ENCODE assay signal across 8 cellular contexts in genomic region chr10:35451103-35452016, GRCh38.
DNase-seq lines count a peak whose midpoint lies in the region; ATAC-seq and TF ChIP-seq lines count a peak whose summit lies in the region.

No MANE protein-coding gene starts in this region.

- peak; percentile 97 for ATAC-seq in HG03103 (IDR thresholded peaks at IDR 0.05; ENCODE audit: low read depth, unreplicated experiment)

- DNase-seq in activated T-cell treated with anti-CD3 and anti-CD28 coated beads, Interleukin-2, amount 50 U/mL, for 24 hours: no peak
- no peak for DNase-seq in activated T-cell treated with anti-CD3 and anti-CD28 coated beads, Interleukin-2, amount 50 U/mL, for 1 hour
- DNase-seq in effector memory CD4-positive, alpha-beta T cell: no peak
- DNase-seq in NK-92 treated with Interleukin-12 subunit alpha and Interleukin-12 subunit beta, amount 100 ng/mL, for 24 hours (lab: John Stamatoyannopoulos, UW): no peak
- no peak for DNase-seq in activated CD4-positive, alpha-beta T cell treated with anti-CD3 and anti-CD28 coated beads, Interleukin-2, amount 50 U/mL, for 4 hours

- H3K4me3 ChIP-seq in muscle layer of duodenum (ENCODE audit: low read depth in 1 of 2, low read length in 2 of 2): no peak overlapping the region
- no peak overlapping the region for H3K4me3 ChIP-seq in effector memory CD4-positive, alpha-beta T cell (ENCODE audit: insufficient read depth, low read depth, low read length, poor library complexity, severe bottlenecking)

- H3K4me1 ChIP-seq in muscle layer of duodenum (ENCODE audit: control insufficient read depth in 1 of 2, insufficient read depth in 2 of 2, low read length in 2 of 2): peaks cover 14 to 56% of the 10 kb centered on the region in 2 donors
- peaks cover 49% of the 10 kb centered on the region for H3K4me1 ChIP-seq in effector memory CD4-positive, alpha-beta T cell (ENCODE audit: control insufficient read depth, insufficient read depth, low read length, poor library complexity, severe bottlenecking)

- no peaks in the 10 kb centered on the region for H3K9me3 ChIP-seq in muscle layer of duodenum (ENCODE audit: control insufficient read depth in 1 of 2, low read length in 2 of 2)
- H3K9me3 ChIP-seq in effector memory CD4-positive, alpha-beta T cell (ENCODE audit: control insufficient read depth, low read length): no peaks in the 10 kb centered on the region

- H3K27ac Mint-ChIP-seq in activated T-cell treated with anti-CD3 and anti-CD28 coated beads, Interleukin-2, amount 50 U/mL, for 24 hours: peak overlapping the region; percentile 30

- H3K36me3 ChIP-seq in muscle layer of duodenum (ENCODE audit: control insufficient read depth in 1 of 2, insufficient read depth in 2 of 2, low read length in 2 of 2): no peaks in the 10 kb centered on the region
- no peaks in the 10 kb centered on the region for H3K36me3 ChIP-seq in effector memory CD4-positive, alpha-beta T cell (ENCODE audit: control insufficient read depth, insufficient read depth, low read length)

- H3K27ac ChIP-seq in VCaP (0 out of 2 replicates have a peak overlapping the region, but pooled peaks have one; percentile 4), muscle layer of duodenum (ENCODE audit: low read length) (peak overlapping the region; percentile 40)
- no peak overlapping the region for H3K27ac ChIP-seq in effector memory CD4-positive, alpha-beta T cell (ENCODE audit: insufficient read depth, low read length, poor library complexity, severe bottlenecking)

- H3K27me3 ChIP-seq in muscle layer of duodenum (ENCODE audit: low read depth, low read length): no peaks in the 10 kb centered on the region
- H3K27me3 ChIP-seq in effector memory CD4-positive, alpha-beta T cell (replicated peaks; ENCODE audit: control insufficient read depth, insufficient read depth, low read length, poor library complexity, severe bottlenecking): no peaks in the 10 kb centered on the region

- H3K36me3 Mint-ChIP-seq in activated T-cell treated with anti-CD3 and anti-CD28 coated beads, Interleukin-2, amount 50 U/mL, for 24 hours (ENCODE audit: low read depth): peaks cover 5% of the 10 kb centered on the region

- H3K4me1 Mint-ChIP-seq in activated T-cell treated with anti-CD3 and anti-CD28 coated beads, Interleukin-2, amount 50 U/mL, for 24 hours (ENCODE audit: low read depth): peaks cover 89% of the 10 kb centered on the region

- H3K27me3 Mint-ChIP-seq in activated T-cell treated with anti-CD3 and anti-CD28 coated beads, Interleukin-2, amount 50 U/mL, for 24 hours: no peaks in the 10 kb centered on the region

- no peak for TF ChIP-seq CTCF in VCaP (conservative IDR thresholded peaks at IDR 0.05)

- H3K9me3 Mint-ChIP-seq in activated T-cell treated with anti-CD3 and anti-CD28 coated beads, Interleukin-2, amount 50 U/mL, for 24 hours: no peaks in the 10 kb centered on the region

- H3K4me3 Mint-ChIP-seq in activated T-cell treated with anti-CD3 and anti-CD28 coated beads, Interleukin-2, amount 50 U/mL, for 24 hours: no peak overlapping the region
